In genomic region chr2:191835539-191836350, GRCh38 we compare ENCODE assay signal across 1 cellular context.
A peak's percentile ranks its signal among the peaks of the same experiment; 100 is the strongest.
TF ChIP-seq lines count a peak whose summit lies in the region.

No MANE protein-coding gene starts in this region.

TF ChIP-seq in K562, 482 proteins besides CTCF, POLR2A, EP300 and RAD21 (continued from another document and continues in another):
- TF ChIP-seq UBTF (IDR thresholded peaks at IDR 0.05; ENCODE audit: borderline replicate concordance in 1 of 2, low read depth in 2 of 2, low read length in 2 of 2) (peak in 1 of 2 experiments; percentile 78; a peak in 1 of 4 replicates), NONO (IDR thresholded peaks at IDR 0.05; ENCODE audit: low read depth in 2 of 2, low read length in 1 of 2) (no peak), KDM4B (IDR thresholded peaks at IDR 0.05; ENCODE audit: borderline replicate concordance in 2 of 2, low read depth in 1 of 2) (no peak), HEY1 (CRISPR knock-in tag; IDR thresholded peaks at IDR 0.05; ENCODE audit: borderline replicate concordance) (no peak), YBX1 (IDR thresholded peaks at IDR 0.05) (no peak), ZNF57 (CRISPR knock-in tag; IDR thresholded peaks at IDR 0.05) (no peak), PCBP1 (IDR thresholded peaks at IDR 0.05; ENCODE audit: low read depth, low read length, poor library complexity, severe bottlenecking) (no peak), MTA3 (IDR thresholded peaks at IDR 0.05; ENCODE audit: borderline replicate concordance) (0 out of 2 replicates have a peak, but pooled peaks have one; percentile 41), FOXP1 (CRISPR knock-in tag; IDR thresholded peaks at IDR 0.05) (peak; percentile 44; the same call in 1 of the 2 replicates), POLR2AphosphoS2 (IDR thresholded peaks at IDR 0.05; ENCODE audit: low read length) (no peak), SRSF3 (IDR thresholded peaks at IDR 0.05; ENCODE audit: insufficient read depth, low read length) (no peak), LEF1 (IDR thresholded peaks at IDR 0.05) (no peak), ZNF311 (CRISPR knock-in tag; IDR thresholded peaks at IDR 0.05) (no peak), ELF4 (CRISPR knock-in tag; IDR thresholded peaks at IDR 0.05) (no peak), ZNF354B (CRISPR knock-in tag; IDR thresholded peaks at IDR 0.05) (no peak), CBX5 (IDR thresholded peaks at IDR 0.05; ENCODE audit: borderline replicate concordance, low read depth) (no peak), MAFG (tag; conservative IDR thresholded peaks at IDR 0.05) (no peak), DIDO1 (tag; IDR thresholded peaks at IDR 0.05; ENCODE audit: low read depth) (no peak), USF1 (CRISPR knock-in tag; IDR thresholded peaks at IDR 0.05) (no peak), SIN3A (IDR thresholded peaks at IDR 0.05; ENCODE audit: borderline replicate concordance in 2 of 2, control insufficient read depth in 1 of 2, low read depth in 2 of 2, low read length in 2 of 2) (peak in 1 of 2 experiments; percentile 40; a peak in 1 of 4 replicates), ELF1 (tag; IDR thresholded peaks at IDR 0.05) (peak; percentile 27; the same call in 1 of the 2 replicates), BACH1 (tag; IDR thresholded peaks at IDR 0.05) (no peak), ZNF511 (CRISPR knock-in tag; IDR thresholded peaks at IDR 0.05) (no peak), RBM22 (IDR thresholded peaks at IDR 0.05; ENCODE audit: low read depth, low read length, poor library complexity, severe bottlenecking) (no peak), HMGN3 (IDR thresholded peaks at IDR 0.05; ENCODE audit: borderline replicate concordance, extremely low read depth, insufficient read length, low read depth, low read length) (no peak), XRCC4 (IDR thresholded peaks at IDR 0.05; ENCODE audit: extremely low read depth, insufficient read depth, insufficient read length) (no peak), GTF2F1 (IDR thresholded peaks at IDR 0.05; ENCODE audit: low read depth, low read length) (no peak), THRB (CRISPR knock-in tag; conservative IDR thresholded peaks at IDR 0.05) (no peak), GABPB1 (CRISPR knock-in tag; IDR thresholded peaks at IDR 0.05) (no peak), RFX5 (IDR thresholded peaks at IDR 0.05; ENCODE audit: low read depth, low read length) (no peak), HCFC1 (IDR thresholded peaks at IDR 0.05; ENCODE audit: low read depth, low read length) (no peak), CBFB (CRISPR knock-in tag; IDR thresholded peaks at IDR 0.05) (no peak), RBM34 (IDR thresholded peaks at IDR 0.05; ENCODE audit: borderline replicate concordance, insufficient read depth, low read length) (no peak), ZSCAN32 (CRISPR knock-in tag; IDR thresholded peaks at IDR 0.05) (no peak), MCM3 (IDR thresholded peaks at IDR 0.05) (no peak), CBX8 (IDR thresholded peaks at IDR 0.05; ENCODE audit: borderline replicate concordance, extremely low read depth, low read depth, low read length, poor library complexity, severe bottlenecking) (no peak), COPS2 (conservative IDR thresholded peaks at IDR 0.05) (no peak), SREBF2 (CRISPR knock-in tag; IDR thresholded peaks at IDR 0.05) (no peak), PHB2 (IDR thresholded peaks at IDR 0.05; ENCODE audit: low read depth) (no peak), RHOXF2B (CRISPR knock-in tag; conservative IDR thresholded peaks at IDR 0.05) (no peak), MED1 (CRISPR knock-in tag; IDR thresholded peaks at IDR 0.05; ENCODE audit: borderline replicate concordance) (no peak), FOXA3 (CRISPR knock-in tag; conservative IDR thresholded peaks at IDR 0.05 in 1 of 2, IDR thresholded peaks at IDR 0.05 in 1 of 2) (no peak), ZKSCAN3 (CRISPR knock-in tag; IDR thresholded peaks at IDR 0.05) (no peak), NR4A1 (CRISPR knock-in tag; IDR thresholded peaks at IDR 0.05) (no peak), NR4A1 (tag; IDR thresholded peaks at IDR 0.05) (0 out of 2 replicates have a peak, but pooled peaks have one; percentile 19)
- TF ChIP-seq, protein P1, sequence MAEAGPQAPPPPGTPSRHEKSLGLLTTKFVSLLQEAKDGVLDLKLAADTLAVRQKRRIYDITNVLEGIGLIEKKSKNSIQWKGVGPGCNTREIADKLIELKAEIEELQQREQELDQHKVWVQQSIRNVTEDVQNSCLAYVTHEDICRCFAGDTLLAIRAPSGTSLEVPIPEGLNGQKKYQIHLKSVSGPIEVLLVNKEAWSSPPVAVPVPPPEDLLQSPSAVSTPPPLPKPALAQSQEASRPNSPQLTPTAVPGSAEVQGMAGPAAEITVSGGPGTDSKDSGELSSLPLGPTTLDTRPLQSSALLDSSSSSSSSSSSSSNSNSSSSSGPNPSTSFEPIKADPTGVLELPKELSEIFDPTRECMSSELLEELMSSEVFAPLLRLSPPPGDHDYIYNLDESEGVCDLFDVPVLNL (CRISPR knock-in tag; IDR thresholded peaks at IDR 0.05; ENCODE audit: low read depth), result no peak
- TF ChIP-seq, protein P2, sequence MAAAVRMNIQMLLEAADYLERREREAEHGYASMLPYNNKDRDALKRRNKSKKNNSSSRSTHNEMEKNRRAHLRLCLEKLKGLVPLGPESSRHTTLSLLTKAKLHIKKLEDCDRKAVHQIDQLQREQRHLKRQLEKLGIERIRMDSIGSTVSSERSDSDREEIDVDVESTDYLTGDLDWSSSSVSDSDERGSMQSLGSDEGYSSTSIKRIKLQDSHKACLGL (CRISPR knock-in tag; IDR thresholded peaks at IDR 0.05; ENCODE audit: borderline replicate concordance, poor library complexity, severe bottlenecking), result no peak
- TF ChIP-seq, protein P3, sequence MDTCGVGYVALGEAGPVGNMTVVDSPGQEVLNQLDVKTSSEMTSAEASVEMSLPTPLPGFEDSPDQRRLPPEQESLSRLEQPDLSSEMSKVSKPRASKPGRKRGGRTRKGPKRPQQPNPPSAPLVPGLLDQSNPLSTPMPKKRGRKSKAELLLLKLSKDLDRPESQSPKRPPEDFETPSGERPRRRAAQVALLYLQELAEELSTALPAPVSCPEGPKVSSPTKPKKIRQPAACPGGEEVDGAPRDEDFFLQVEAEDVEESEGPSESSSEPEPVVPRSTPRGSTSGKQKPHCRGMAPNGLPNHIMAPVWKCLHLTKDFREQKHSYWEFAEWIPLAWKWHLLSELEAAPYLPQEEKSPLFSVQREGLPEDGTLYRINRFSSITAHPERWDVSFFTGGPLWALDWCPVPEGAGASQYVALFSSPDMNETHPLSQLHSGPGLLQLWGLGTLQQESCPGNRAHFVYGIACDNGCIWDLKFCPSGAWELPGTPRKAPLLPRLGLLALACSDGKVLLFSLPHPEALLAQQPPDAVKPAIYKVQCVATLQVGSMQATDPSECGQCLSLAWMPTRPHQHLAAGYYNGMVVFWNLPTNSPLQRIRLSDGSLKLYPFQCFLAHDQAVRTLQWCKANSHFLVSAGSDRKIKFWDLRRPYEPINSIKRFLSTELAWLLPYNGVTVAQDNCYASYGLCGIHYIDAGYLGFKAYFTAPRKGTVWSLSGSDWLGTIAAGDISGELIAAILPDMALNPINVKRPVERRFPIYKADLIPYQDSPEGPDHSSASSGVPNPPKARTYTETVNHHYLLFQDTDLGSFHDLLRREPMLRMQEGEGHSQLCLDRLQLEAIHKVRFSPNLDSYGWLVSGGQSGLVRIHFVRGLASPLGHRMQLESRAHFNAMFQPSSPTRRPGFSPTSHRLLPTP (IDR thresholded peaks at IDR 0.05; ENCODE audit: borderline replicate concordance, extremely low read depth, insufficient read length), result no peak
- TF ChIP-seq, protein P4, sequence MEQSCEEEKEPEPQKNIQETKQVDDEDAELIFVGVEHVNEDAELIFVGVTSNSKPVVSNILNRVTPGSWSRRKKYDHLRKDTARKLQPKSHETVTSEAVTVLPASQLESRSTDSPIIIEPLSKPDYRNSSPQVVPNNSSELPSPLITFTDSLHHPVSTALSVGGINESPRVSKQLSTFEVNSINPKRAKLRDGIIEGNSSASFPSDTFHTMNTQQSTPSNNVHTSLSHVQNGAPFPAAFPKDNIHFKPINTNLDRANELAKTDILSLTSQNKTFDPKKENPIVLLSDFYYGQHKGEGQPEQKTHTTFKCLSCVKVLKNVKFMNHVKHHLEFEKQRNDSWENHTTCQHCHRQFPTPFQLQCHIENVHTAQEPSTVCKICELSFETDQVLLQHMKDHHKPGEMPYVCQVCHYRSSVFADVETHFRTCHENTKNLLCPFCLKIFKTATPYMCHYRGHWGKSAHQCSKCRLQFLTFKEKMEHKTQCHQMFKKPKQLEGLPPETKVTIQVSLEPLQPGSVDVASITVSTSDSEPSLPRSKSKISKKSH (CRISPR knock-in tag; IDR thresholded peaks at IDR 0.05), result no peak
- TF ChIP-seq, protein P5, sequence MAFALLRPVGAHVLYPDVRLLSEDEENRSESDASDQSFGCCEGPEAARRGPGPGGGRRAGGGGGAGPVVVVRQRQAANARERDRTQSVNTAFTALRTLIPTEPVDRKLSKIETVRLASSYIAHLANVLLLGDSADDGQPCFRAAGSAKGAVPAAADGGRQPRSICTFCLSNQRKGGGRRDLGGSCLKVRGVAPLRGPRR (CRISPR knock-in tag; IDR thresholded peaks at IDR 0.05), result no peak
- TF ChIP-seq, protein P6, sequence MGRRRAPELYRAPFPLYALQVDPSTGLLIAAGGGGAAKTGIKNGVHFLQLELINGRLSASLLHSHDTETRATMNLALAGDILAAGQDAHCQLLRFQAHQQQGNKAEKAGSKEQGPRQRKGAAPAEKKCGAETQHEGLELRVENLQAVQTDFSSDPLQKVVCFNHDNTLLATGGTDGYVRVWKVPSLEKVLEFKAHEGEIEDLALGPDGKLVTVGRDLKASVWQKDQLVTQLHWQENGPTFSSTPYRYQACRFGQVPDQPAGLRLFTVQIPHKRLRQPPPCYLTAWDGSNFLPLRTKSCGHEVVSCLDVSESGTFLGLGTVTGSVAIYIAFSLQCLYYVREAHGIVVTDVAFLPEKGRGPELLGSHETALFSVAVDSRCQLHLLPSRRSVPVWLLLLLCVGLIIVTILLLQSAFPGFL (CRISPR knock-in tag; IDR thresholded peaks at IDR 0.05), result no peak
- TF ChIP-seq, protein P7, sequence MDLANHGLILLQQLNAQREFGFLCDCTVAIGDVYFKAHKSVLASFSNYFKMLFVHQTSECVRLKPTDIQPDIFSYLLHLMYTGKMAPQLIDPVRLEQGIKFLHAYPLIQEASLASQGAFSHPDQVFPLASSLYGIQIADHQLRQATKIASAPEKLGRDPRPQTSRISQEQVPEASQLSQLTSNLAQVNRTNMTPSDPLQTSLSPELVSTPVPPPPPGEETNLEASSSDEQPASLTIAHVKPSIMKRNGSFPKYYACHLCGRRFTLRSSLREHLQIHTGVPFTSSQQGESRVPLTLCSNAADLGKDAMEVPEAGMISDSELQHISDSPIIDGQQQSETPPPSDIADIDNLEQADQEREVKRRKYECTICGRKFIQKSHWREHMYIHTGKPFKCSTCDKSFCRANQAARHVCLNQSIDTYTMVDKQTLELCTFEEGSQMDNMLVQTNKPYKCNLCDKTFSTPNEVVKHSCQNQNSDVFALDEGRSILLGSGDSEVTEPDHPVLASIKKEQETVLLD (IDR thresholded peaks at IDR 0.05), result no peak
